8 cellular contexts compared by ENCODE assay signal in the genomic region with DNA sequence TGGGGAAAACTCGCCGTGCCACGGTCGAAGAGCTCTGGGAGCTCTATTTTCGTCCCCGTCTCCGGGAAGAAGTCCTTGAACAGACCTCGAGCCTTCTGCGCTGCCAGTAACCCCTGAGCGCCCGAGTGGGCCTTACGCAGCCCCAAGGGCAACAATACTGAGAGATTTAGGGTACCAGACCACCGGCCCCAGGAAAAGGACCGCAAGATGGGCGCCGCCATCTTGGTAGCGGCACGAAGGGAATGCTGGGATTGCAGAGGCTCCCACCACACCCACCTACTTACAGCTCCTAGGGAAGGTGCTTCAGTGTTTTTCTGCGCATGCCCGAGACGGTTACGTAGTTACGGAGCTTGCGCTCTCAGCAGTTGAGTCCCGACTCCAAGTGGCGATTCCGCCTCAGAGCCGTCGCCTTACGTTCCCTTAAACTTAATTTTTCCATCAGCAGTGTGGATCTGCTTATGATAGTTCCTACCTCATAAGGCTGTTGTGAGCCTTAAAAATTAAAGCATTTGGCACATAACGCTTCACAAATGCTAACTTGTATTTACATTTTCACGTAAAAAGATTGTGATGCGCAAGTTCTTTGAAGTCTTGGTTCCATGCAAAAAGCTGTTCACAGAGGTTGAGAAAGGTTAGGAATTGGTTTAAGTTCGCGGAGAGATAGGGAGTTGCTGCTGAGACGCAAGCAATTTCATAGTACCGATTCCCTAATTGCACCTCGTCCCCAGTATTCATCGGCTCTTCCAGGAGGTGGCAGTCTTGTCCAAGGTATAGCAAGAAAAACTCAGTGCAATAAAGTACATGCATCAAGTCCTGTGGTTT. TPM values are rescaled to one million over a fixed set of nuclear protein-coding genes. Genes with fewer than 3 reads are reported as not detected.
DNase-seq lines count a peak whose midpoint lies in the region; ATAC-seq and TF ChIP-seq lines count a peak whose summit lies in the region.

Gene YARS2 (minus strand): TSS at position 244 of the 822 bp plus-strand sequence. CDS start 23 bp downstream, at position 221.

- peak; percentile 84 for ATAC-seq in RWPE2 (ENCODE audit: low read depth)

- intact Hi-C loops in stomach (cut with DNase I; ENCODE audit: low total_unique reads), result loop anchor here (5.0 to 10.0 kb wide), 2 partner anchors 169 to 1261 kb away; no protein-coding TSS in a partner anchor

- H3K4me1 Mint-ChIP-seq in nephron progenitor cell, result peaks cover 36% of the 10 kb centered on the region

- no peaks in the 10 kb centered on the region for H3K9me3 Mint-ChIP-seq in nephron progenitor cell

- peaks cover 28% of the 10 kb centered on the region for H3K36me3 Mint-ChIP-seq in nephron progenitor cell (ENCODE audit: low read depth)

- H3K27ac Mint-ChIP-seq in nephron progenitor cell, result peak within 1 kb of the TSS; percentile 97

- 0 to 1% (median 0%) methylated on average over 24 to 39 of the region's 39 CpGs for WGBS in stomach, 5 donors

- H3K27me3 Mint-ChIP-seq in nephron progenitor cell (ENCODE audit: low read depth, poor library complexity), result peaks cover 5% of the 10 kb centered on the region

- H3K9me3 ChIP-seq in RWPE2 (ENCODE audit: severe bottlenecking) (no peaks in the 10 kb centered on the region), stomach (no peaks in the 10 kb centered on the region)

- peak within 1 kb of the TSS; percentile 96 for H3K4me3 ChIP-seq in LNCaP clone FGC (ENCODE audit: low read depth, low read length)
- H3K4me3 ChIP-seq in RWPE2 (ENCODE audit: severe bottlenecking), result peak within 1 kb of the TSS; percentile 90
- H3K4me3 ChIP-seq in fibroblast of the aortic adventitia (ENCODE audit: low read depth, low read length), result peak within 1 kb of the TSS; percentile 99
- peak within 1 kb of the TSS; percentile 79 to 98 (median 90) for H3K4me3 ChIP-seq in stomach

- H3K36me3 ChIP-seq in RWPE2 (ENCODE audit: low read depth) (peaks cover 34% of the 10 kb centered on the region), stomach (peaks cover 16 to 31% (median 27%) of the 10 kb centered on the region in 4 donors)

- peak within 1 kb of the TSS; percentile 93 for H3K4me3 Mint-ChIP-seq in nephron progenitor cell

- no peak for TF ChIP-seq EP300 in stomach (IDR thresholded peaks at IDR 0.05)

- H3K4me1 ChIP-seq in RWPE2 (ENCODE audit: insufficient read depth, poor library complexity, severe bottlenecking), result peaks cover 12% of the 10 kb centered on the region
- peaks cover 11 to 28% (median 20%) of the 10 kb centered on the region in 4 donors for H3K4me1 ChIP-seq in stomach

- peak in 1 of 4 donors; percentile 12 for TF ChIP-seq POLR2A in stomach (IDR thresholded peaks at IDR 0.05)

- TF ChIP-seq CTCF in LNCaP clone FGC (IDR thresholded peaks at IDR 0.05; ENCODE audit: control insufficient read depth, extremely low read depth, insufficient read depth) (peak; percentile 89), RWPE2 (IDR thresholded peaks at IDR 0.05; ENCODE audit: poor library complexity, severe bottlenecking) (peak; percentile 80), fibroblast of the aortic adventitia (IDR thresholded peaks at IDR 0.05; ENCODE audit: insufficient read depth, low read length) (peak; percentile 73), nephron progenitor cell (IDR thresholded peaks at IDR 0.05) (peak; percentile 85), stomach (IDR thresholded peaks at IDR 0.05) (peak in 5 of 7 experiments; percentile 59 to 90 (median 82))

- H3K27me3 ChIP-seq in RWPE2 (ENCODE audit: insufficient read depth, poor library complexity, severe bottlenecking) (no peaks in the 10 kb centered on the region), stomach (no peaks in the 10 kb centered on the region)

- peak; percentile 98 for DNase-seq in EL
- peak; percentile 70 for DNase-seq in GOT3 (lab: John Stamatoyannopoulos, UW)
- DNase-seq in LNCaP clone FGC (ENCODE audit: low read depth), result peak; percentile 97
- peak; percentile 96 for DNase-seq in RWPE2 (ENCODE audit: low spot score)
- DNase-seq in activated T-helper 9 cell treated with anti-CD3 and anti-CD28 coated beads, Interleukin-2, amount 50 U/mL, for 16 hours (ENCODE audit: low read depth), result peak; percentile 81
- DNase-seq in fibroblast of the aortic adventitia (ENCODE audit: low read depth), result peak; percentile 99
- peak; percentile 90 for DNase-seq in nephron progenitor cell
- peak; percentile 97 for DNase-seq in stomach

- H3K27ac ChIP-seq in RWPE2 (ENCODE audit: poor library complexity, severe bottlenecking) (peak within 1 kb of the TSS; percentile 93), stomach (peak within 1 kb of the TSS; percentile 71 to 94 (median 87))

RNA-seq across cellular contexts. Expression of gene YARS2, which starts in this region (rescaled TPM):
- total RNA-seq in fibroblast of the aortic adventitia (ENCODE audit: low replicate concordance), result 10.3 and 24.6 TPM in 2 replicates
- 10 to 100 TPM in 3 of 5 donors, under 1 TPM in 2; 0.58 to 22.6 (median 10.7) TPM for total RNA-seq in stomach
- polyA plus RNA-seq in stomach, result 10 to 100 TPM in 2 of 3 donors, 1 to 10 TPM in 1; 8.6 to 17.9 (median 13.4) TPM

Comparison
In these comparisons a context has a peak if more than half of its experiments do, and no peak if none do; other contexts are left out.
1. Peak in every context shown above with its lines: DNase-seq, ATAC-seq, H3K4me3 ChIP-seq and H3K27ac ChIP-seq.